Comparison of ENCODE assay signal across 15 cellular contexts in genomic region chr13:43573361-43573740, GRCh38.
A peak's percentile ranks its signal among the peaks of the same experiment; 100 is the strongest.
DNase-seq lines count a peak whose midpoint lies in the region; ATAC-seq and TF ChIP-seq lines count a peak whose summit lies in the region.
"Had no signal": no experiment of that assay in that cellular context is flagged by ENCODE, and none has a peak within 500 bp of the region (broad histone marks: within the 10 kb centered on the region; RNA-seq: fewer than 3 reads in every experiment).

No MANE protein-coding gene starts in this region.

- H3K4me1 ChIP-seq in mesodermal cell (ENCODE audit: control insufficient read depth, insufficient read depth, low read length, poor library complexity, severe bottlenecking), result peaks cover 23% of the 10 kb centered on the region
- H3K4me1 ChIP-seq: prostate gland, upper lobe of left lung had no signal

- DNase-seq in BJ (ENCODE audit: low read depth) (peak; percentile 11), NCI-H460 (ENCODE audit: extremely low read depth, low read depth) (peak; percentile 22), chondrocyte (ENCODE audit: low spot score) (no peak), left lobe of liver (ENCODE audit: low spot score) (no peak), NOMO-1 treated with dmso at 0.1 percent for 144 hours (lab: John Stamatoyannopoulos, UW; ENCODE audit: unreplicated experiment) (no peak)
- no peak for DNase-seq in activated CD4-positive, alpha-beta T cell treated with anti-CD3 and anti-CD28 coated beads, Interleukin-2, amount 50 U/mL, for 1 hour
- no peak for DNase-seq in stimulated activated naive CD8-positive, alpha-beta T cell treated with anti-CD3 and anti-CD28 coated beads, Interleukin-15, Interleukin-2, amounts not matched to agents 100 U/mL and 50 U/mL, for 24 hours
- DNase-seq: activated gamma-delta T cell treated with Interleukin-2 at 50 U/mL for 16 hours; cerebellar nuclear complex; NCI-H1417; NCI-H446 treated with DMSO at 0.1 percent for 48 hours; stimulated activated CD4-positive, alpha-beta T cell treated with anti-CD3 and anti-CD28 coated beads, Interleukin-1b, Interleukin-23, amount 100 ng/mL, for 48 hours; upper lobe of left lung had no signal

- peak overlapping the region; percentile 82 for H3K27ac ChIP-seq in mesodermal cell (ENCODE audit: low read depth, low read length, severe bottlenecking)
- H3K27ac ChIP-seq: prostate gland, upper lobe of left lung had no signal

- peak overlapping the region; percentile 8 for H3K4me3 Mint-ChIP-seq in chondrocyte (ENCODE audit: unreplicated experiment)

- peaks cover 57% of the 10 kb centered on the region for H3K4me1 Mint-ChIP-seq in chondrocyte (ENCODE audit: low read depth)

- no peaks in the 10 kb centered on the region for H3K36me3 Mint-ChIP-seq in chondrocyte (ENCODE audit: low read depth)

- H3K9me3 ChIP-seq in mesodermal cell (ENCODE audit: control insufficient read depth, low read length), result no peaks in the 10 kb centered on the region
- H3K9me3 ChIP-seq: prostate gland, upper lobe of left lung had no signal

- peak overlapping the region; percentile 84 for H3K27ac Mint-ChIP-seq in chondrocyte (ENCODE audit: unreplicated experiment)

- CTCF ChIA-PET in BJ (lab: Yijun Ruan, JAX), result interaction anchor here (1.2 kb wide), 1 partner anchor 300 kb away, joined by 4 read pairs; no protein-coding TSS in a partner anchor

- POLR2A ChIA-PET in BJ (lab: Charles Lee), result no interaction called here

- no peaks in the 10 kb centered on the region for H3K36me3 ChIP-seq in BJ (ENCODE audit: control insufficient read depth, insufficient read depth, low read length)
- H3K36me3 ChIP-seq in mesodermal cell (ENCODE audit: control insufficient read depth, insufficient read depth, low read length), result no peaks in the 10 kb centered on the region
- H3K36me3 ChIP-seq: prostate gland, upper lobe of left lung had no signal

- H3K4me3 ChIP-seq in BJ (ENCODE audit: low read depth, low read length) (no peak overlapping the region), mesodermal cell (ENCODE audit: extremely low read depth, insufficient read depth, low read length, poor library complexity, severe bottlenecking) (no peak overlapping the region)
- H3K4me3 ChIP-seq: prostate gland, upper lobe of left lung had no signal

- no CpG with 5 or more reads among the region's 4 CpGs for WGBS in mesodermal cell (ENCODE audit: insufficient coverage in 2 of 2), 2 experiments

- no peak for ATAC-seq in left lobe of liver
- no peak for ATAC-seq in stimulated activated naive CD8-positive, alpha-beta T cell treated with anti-CD3 and anti-CD28 coated beads, Interleukin-15, Interleukin-2, amounts not matched to agents 100 U/mL and 50 U/mL, for 24 hours

- peaks cover 3% of the 10 kb centered on the region for H3K9me3 Mint-ChIP-seq in chondrocyte (ENCODE audit: low read depth)

- no peaks in the 10 kb centered on the region for H3K27me3 Mint-ChIP-seq in chondrocyte (ENCODE audit: low read depth)

- TF ChIP-seq CTCF in BJ (IDR thresholded peaks at IDR 0.05; ENCODE audit: insufficient read depth, low read depth, low read length) (no peak), chondrocyte (IDR thresholded peaks at IDR 0.05) (no peak)

- H3K27me3 ChIP-seq in BJ (ENCODE audit: control insufficient read depth, insufficient read depth, low read length), result no peaks in the 10 kb centered on the region
- H3K27me3 ChIP-seq: upper lobe of left lung had no signal

Comparison
In these comparisons a context has a peak if more than half of its experiments do, and no peak if none do; other contexts are left out.
1. DNase-seq: peak in BJ (single experiment) and NCI-H460 (single experiment); none in chondrocyte (single experiment), left lobe of liver (single experiment), activated CD4-positive, alpha-beta T cell treated with anti-CD3 and anti-CD28 coated beads, Interleukin-2, amount 50 U/mL, for 1 hour (single experiment), NOMO-1 treated with dmso at 0.1 percent for 144 hours (single experiment) and stimulated activated naive CD8-positive, alpha-beta T cell treated with anti-CD3 and anti-CD28 coated beads, Interleukin-15, Interleukin-2, amounts not matched to agents 100 U/mL and 50 U/mL, for 24 hours (single experiment).